Comparison of ENCODE assay signal across 17 cellular contexts in the genomic region with DNA sequence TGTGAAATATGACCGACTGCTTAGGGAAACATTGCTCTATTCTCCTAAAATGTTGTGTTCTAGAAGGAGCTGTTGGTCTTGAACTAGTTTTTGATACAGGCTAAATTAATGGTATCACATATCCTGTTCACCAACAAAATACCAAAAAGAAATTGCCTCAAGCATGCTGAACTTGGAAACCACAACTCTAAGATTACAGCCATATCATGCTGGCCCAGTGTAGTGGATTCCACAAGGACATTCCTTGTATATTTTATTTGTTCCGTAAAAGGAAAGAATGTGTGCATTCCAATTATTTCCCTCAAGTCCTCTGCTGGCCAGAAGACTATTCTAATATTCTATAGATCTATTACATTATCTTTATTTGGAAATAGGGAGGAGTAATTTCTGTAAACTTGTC. TPM values are rescaled to one million over a fixed set of nuclear protein-coding genes. Genes with fewer than 3 reads are reported as not detected.
DNase-seq lines count a peak whose midpoint lies in the region; ATAC-seq and TF ChIP-seq lines count a peak whose summit lies in the region.
"Had no signal": no experiment of that assay in that cellular context is flagged by ENCODE, and none has a peak within 500 bp of the region (broad histone marks: within the 10 kb centered on the region; RNA-seq: fewer than 3 reads in every experiment).

No MANE protein-coding gene starts in this region.

- H3K9ac ChIP-seq in PC-3 (ENCODE audit: low read length) = no peak overlapping the region

- H3K4me3 Mint-ChIP-seq in mesothelial cell of epicardium = no peak overlapping the region

- H3K4me3 ChIP-seq in PC-3 (ENCODE audit: low read length) (no peak overlapping the region), cardiac fibroblast (replicated peaks in 1 of 2; ENCODE audit: low read depth in 2 of 2, low read length in 2 of 2) (no peak overlapping the region), upper lobe of left lung (no peak overlapping the region)

- BruUV-seq in PC-3 (replicated peaks; lab: Mats Ljungman, UMichigan) = no TSS peak

- TF ChIP-seq EP300 in upper lobe of left lung (IDR thresholded peaks at IDR 0.05) = no peak

- H3K9me3 ChIP-seq in PC-3 (ENCODE audit: low read length) = no peaks in the 10 kb centered on the region
- no peaks in the 10 kb centered on the region for H3K9me3 ChIP-seq in upper lobe of left lung

- peak overlapping the region; percentile 1 for H3K27ac Mint-ChIP-seq in mesothelial cell of epicardium

- H3K27me3 ChIP-seq in PC-3 (ENCODE audit: low read length) = no peaks in the 10 kb centered on the region
- no peaks in the 10 kb centered on the region for H3K27me3 ChIP-seq in upper lobe of left lung

- DNase-seq in H4 (ENCODE audit: low spot score) (peak; percentile 14), PC-3 (no peak), cardiac fibroblast (ENCODE audit: low read depth in 2 of 2) (peak; percentile 9 to 87), mesothelial cell of epicardium (ENCODE audit: low spot score in 2 of 2, unreplicated experiment in 2 of 2) (no peak), ecto neural progenitor cell (ENCODE audit: low spot score) (no peak), upper lobe of left lung (no peak), dermis blood vessel endothelial cell (no peak)
- DNase-seq: ACHN, C1 segment of cervical spinal cord, DMS79, KG1, NCI-H1417 treated with DMSO at 0.1 percent for 48 hours, NCI-H1930, NCI-H345, NCI-H524 treated with DMSO at 0.1 percent for 48 hours, RPMI8226, SIG-M5 had no signal

- no peaks in the 10 kb centered on the region for H3F3A ChIP-seq in PC-3 (ENCODE audit: low read length, unreplicated experiment)

- intact Hi-C loops in PC-3 (cut with micrococcal nuclease) = no loop called here

- CTCF ChIA-PET in PC-3 (lab: Charles Lee) = no interaction called here

- H3K9me3 Mint-ChIP-seq in mesothelial cell of epicardium = peaks cover 4% of the 10 kb centered on the region

- H3K36me3 ChIP-seq in PC-3 (ENCODE audit: low read depth, low read length) = no peaks in the 10 kb centered on the region
- H3K36me3 ChIP-seq in upper lobe of left lung = peaks cover 0 to 5% (median 0%) of the 10 kb centered on the region in 4 donors

- TF ChIP-seq CTCF in PC-3 (conservative IDR thresholded peaks at IDR 0.05; ENCODE audit: low read depth, low read length) (no peak), cardiac fibroblast (IDR thresholded peaks at IDR 0.05; ENCODE audit: low read depth, low read length) (no peak), mesothelial cell of epicardium (IDR thresholded peaks at IDR 0.05; ENCODE audit: unreplicated experiment) (no peak), upper lobe of left lung (IDR thresholded peaks at IDR 0.05) (no peak)

- H3K4me2 ChIP-seq in PC-3 (ENCODE audit: low read length) = no peak overlapping the region

- peaks cover 6% of the 10 kb centered on the region for H3K4me1 Mint-ChIP-seq in mesothelial cell of epicardium

- no peaks in the 10 kb centered on the region for H3K27me3 Mint-ChIP-seq in mesothelial cell of epicardium (ENCODE audit: low read depth)

- no peaks in the 10 kb centered on the region for H3K9me2 ChIP-seq in PC-3 (replicated peaks; ENCODE audit: low read length)

- H4K20me1 ChIP-seq in PC-3 (ENCODE audit: low read length) = no peaks in the 10 kb centered on the region

- H3K27ac ChIP-seq in PC-3 (ENCODE audit: low read length) = no peak overlapping the region
- no peak overlapping the region for H3K27ac ChIP-seq in upper lobe of left lung

- H3K36me3 Mint-ChIP-seq in mesothelial cell of epicardium = peaks cover under 1% of the 10 kb centered on the region

- H3K79me2 ChIP-seq in PC-3 (ENCODE audit: low read length) = no peaks in the 10 kb centered on the region

- TF ChIP-seq POLR2A in upper lobe of left lung (IDR thresholded peaks at IDR 0.05) = no peak

- H3K4me1 ChIP-seq in PC-3 (ENCODE audit: insufficient read depth, low read length) (0 out of 2 replicates have a peak, but pooled peaks cover 5% of the 10 kb centered on the region), upper lobe of left lung (no peaks in the 10 kb centered on the region)

- H2AFZ ChIP-seq in PC-3 (ENCODE audit: low read length) = no peak overlapping the region

- ATAC-seq in PC-3 (peak; percentile 13; the same call in 1 of the 2 replicates), upper lobe of left lung (ENCODE audit: low FRiP score in 2 of 2) (no peak)

- POLR2A ChIA-PET in PC-3 (lab: Charles Lee; ENCODE audit: unreplicated experiment) = no interaction called here

- 78 to 80% methylated on average over 2 of the region's 2 CpGs for WGBS in upper lobe of left lung, 2 donors

RNA-seq across cellular contexts. Expression of a gene that starts 1.7 kb away (rescaled TPM):
- total RNA-seq in H4 (2014; rRNA removed; shearing (Covaris generic)) = 0.08 and 0.17 TPM in 2 replicates
- total RNA-seq in PC-3 (2014; rRNA removed) (14.7 and 18.8 TPM in 2 replicates), mesothelial cell of epicardium (13.0 to 13.7 TPM (median 13.0 TPM) in 3 replicates), upper lobe of left lung (100 to 1,000 TPM in 5 of 6 donors, 10 to 100 TPM in 1; 61.2 to 274 (median 134) TPM), dermis blood vessel endothelial cell (2.6 and 2.9 TPM in 2 replicates)

Comparison
In these comparisons a context has a peak if more than half of its experiments do, and no peak if none do; other contexts are left out.
1. DNase-seq: peak in H4 (single experiment) and cardiac fibroblast (2 of 2); none in PC-3 (single experiment), mesothelial cell of epicardium (0 of 2), ecto neural progenitor cell (single experiment), upper lobe of left lung (0 of 2) and dermis blood vessel endothelial cell (single experiment).